In genomic region chr3:37064747-37065146, GRCh38 we compare ENCODE assay signal across 1 cellular context.
TF ChIP-seq lines count a peak whose summit lies in the region.

No MANE protein-coding gene starts in this region.

TF ChIP-seq in SK-N-SH, 30 proteins besides CTCF, POLR2A, EP300 and RAD21 (continued from another document):
- TF ChIP-seq, protein P1, sequence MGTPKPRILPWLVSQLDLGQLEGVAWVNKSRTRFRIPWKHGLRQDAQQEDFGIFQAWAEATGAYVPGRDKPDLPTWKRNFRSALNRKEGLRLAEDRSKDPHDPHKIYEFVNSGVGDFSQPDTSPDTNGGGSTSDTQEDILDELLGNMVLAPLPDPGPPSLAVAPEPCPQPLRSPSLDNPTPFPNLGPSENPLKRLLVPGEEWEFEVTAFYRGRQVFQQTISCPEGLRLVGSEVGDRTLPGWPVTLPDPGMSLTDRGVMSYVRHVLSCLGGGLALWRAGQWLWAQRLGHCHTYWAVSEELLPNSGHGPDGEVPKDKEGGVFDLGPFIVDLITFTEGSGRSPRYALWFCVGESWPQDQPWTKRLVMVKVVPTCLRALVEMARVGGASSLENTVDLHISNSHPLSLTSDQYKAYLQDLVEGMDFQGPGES (IDR thresholded peaks at IDR 0.05; ENCODE audit: low read depth, low read length) = no peak
- no peak for TF ChIP-seq RXRA (IDR thresholded peaks at IDR 0.05; ENCODE audit: borderline replicate concordance, low read depth)
- no peak for TF ChIP-seq ZBTB33 (IDR thresholded peaks at IDR 0.05; ENCODE audit: borderline replicate concordance, low read depth)
- TF ChIP-seq TCF12 (IDR thresholded peaks at IDR 0.05) = no peak
- TF ChIP-seq, protein P2, sequence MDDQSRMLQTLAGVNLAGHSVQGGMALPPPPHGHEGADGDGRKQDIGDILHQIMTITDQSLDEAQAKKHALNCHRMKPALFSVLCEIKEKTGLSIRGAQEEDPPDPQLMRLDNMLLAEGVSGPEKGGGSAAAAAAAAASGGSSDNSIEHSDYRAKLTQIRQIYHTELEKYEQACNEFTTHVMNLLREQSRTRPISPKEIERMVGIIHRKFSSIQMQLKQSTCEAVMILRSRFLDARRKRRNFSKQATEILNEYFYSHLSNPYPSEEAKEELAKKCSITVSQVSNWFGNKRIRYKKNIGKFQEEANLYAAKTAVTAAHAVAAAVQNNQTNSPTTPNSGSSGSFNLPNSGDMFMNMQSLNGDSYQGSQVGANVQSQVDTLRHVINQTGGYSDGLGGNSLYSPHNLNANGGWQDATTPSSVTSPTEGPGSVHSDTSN (IDR thresholded peaks at IDR 0.05) = no peak
- no peak for TF ChIP-seq GABPA (IDR thresholded peaks at IDR 0.05; ENCODE audit: low read depth)
- TF ChIP-seq RFX5 (IDR thresholded peaks at IDR 0.05; ENCODE audit: low read length) = no peak
